ENCODE assay signal across 18 cellular contexts in genomic region chr11:9180784-9181183, GRCh38.
DNase-seq lines count a peak whose midpoint lies in the region; TF ChIP-seq lines count a peak whose summit lies in the region.
"Had no signal": no experiment of that assay in that cellular context is flagged by ENCODE, and none has a peak within 500 bp of the region (broad histone marks: within the 10 kb centered on the region; RNA-seq: fewer than 3 reads in every experiment).

No MANE protein-coding gene starts in this region.

- TF ChIP-seq POLR2A in spleen (IDR thresholded peaks at IDR 0.05), result no peak

- TF ChIP-seq CTCF in spleen (IDR thresholded peaks at IDR 0.05 in 8 of 11, conservative IDR thresholded peaks at IDR 0.05 in 3 of 11) (no peak), neural progenitor cell (IDR thresholded peaks at IDR 0.05) (no peak)

- H3K4me1 ChIP-seq in spleen (peaks cover 0 to 26% (median 10%) of the 10 kb centered on the region in 6 donors), neural progenitor cell (no peaks in the 10 kb centered on the region)

- H3K27ac ChIP-seq in spleen, result peak overlapping the region in 7 of 8 donors; percentile 5 to 50 (median 36)
- H3K27ac ChIP-seq in neural progenitor cell, result no peak overlapping the region
- H3K27ac ChIP-seq: KMS-11 had no signal

- no peak overlapping the region for H2AFZ ChIP-seq in neural progenitor cell (replicated peaks)

- no peak overlapping the region for H3K9ac ChIP-seq in neural progenitor cell
- H3K9ac ChIP-seq: KMS-11 had no signal

- no peak overlapping the region for H3K4me3 Mint-ChIP-seq in activated naive CD4-positive, alpha-beta T cell treated with anti-CD3 and anti-CD28 coated beads, Interleukin-2, amount 50 U/mL, for 24 hours
- H3K4me3 Mint-ChIP-seq in neural progenitor cell, result no peak overlapping the region
- H3K4me3 Mint-ChIP-seq: activated CD4-positive, alpha-beta memory T cell treated with anti-CD3 and anti-CD28 coated beads, Interleukin-2, amount 10 ng/mL, durations not matched to agents 7 days and 5 days; activated T-helper 1 cell treated with anti-CD3 and anti-CD28 coated beads, Interleukin-12 subunit alpha, Interleukin-12 subunit beta, Interleukin-2, Interleukin-4 antibody, amounts not matched to agents 30 ng/mL and 10 ng/mL and 1 ng/mL, durations not matched to agents 14 hours and 24 hours and 36 hours; naive B cell had no signal

- WGBS in spleen, 5 donors, result 71 to 93% (median 75%) methylated on average over 4 of the region's 4 CpGs

- H3K27ac Mint-ChIP-seq in activated naive CD4-positive, alpha-beta T cell treated with anti-CD3 and anti-CD28 coated beads, Interleukin-2, amount 50 U/mL, for 24 hours, result peak overlapping the region; percentile 63
- H3K27ac Mint-ChIP-seq in neural progenitor cell, result no peak overlapping the region
- H3K27ac Mint-ChIP-seq: activated CD4-positive, alpha-beta memory T cell treated with anti-CD3 and anti-CD28 coated beads, Interleukin-2, amount 10 ng/mL, durations not matched to agents 7 days and 5 days; activated T-helper 1 cell treated with anti-CD3 and anti-CD28 coated beads, Interleukin-12 subunit alpha, Interleukin-12 subunit beta, Interleukin-2, Interleukin-4 antibody, amounts not matched to agents 30 ng/mL and 10 ng/mL and 1 ng/mL, durations not matched to agents 14 hours and 24 hours and 36 hours had no signal

- H3K9me3 Mint-ChIP-seq in activated naive CD4-positive, alpha-beta T cell treated with anti-CD3 and anti-CD28 coated beads, Interleukin-2, amount 50 U/mL, for 24 hours, result no peaks in the 10 kb centered on the region
- no peaks in the 10 kb centered on the region for H3K9me3 Mint-ChIP-seq in neural progenitor cell
- H3K9me3 Mint-ChIP-seq: activated CD4-positive, alpha-beta memory T cell treated with anti-CD3 and anti-CD28 coated beads, Interleukin-2, amount 10 ng/mL, durations not matched to agents 7 days and 5 days; activated T-helper 1 cell treated with anti-CD3 and anti-CD28 coated beads, Interleukin-12 subunit alpha, Interleukin-12 subunit beta, Interleukin-2, Interleukin-4 antibody, amounts not matched to agents 30 ng/mL and 10 ng/mL and 1 ng/mL, durations not matched to agents 14 hours and 24 hours and 36 hours; naive B cell had no signal

- peaks cover 27% of the 10 kb centered on the region for H3K36me3 Mint-ChIP-seq in activated naive CD4-positive, alpha-beta T cell treated with anti-CD3 and anti-CD28 coated beads, Interleukin-2, amount 50 U/mL, for 24 hours
- peaks cover 39% of the 10 kb centered on the region for H3K36me3 Mint-ChIP-seq in neural progenitor cell

- H3K9me3 ChIP-seq in spleen (no peaks in the 10 kb centered on the region), neural progenitor cell (ENCODE audit: low read depth) (no peaks in the 10 kb centered on the region)
- H3K9me3 ChIP-seq: HAP-1 had no signal

- intact Hi-C loops in spleen (cut with DNase I; ENCODE audit: low total_unique reads), result no loop called here

- no peaks in the 10 kb centered on the region for H3K27me3 Mint-ChIP-seq in activated naive CD4-positive, alpha-beta T cell treated with anti-CD3 and anti-CD28 coated beads, Interleukin-2, amount 50 U/mL, for 24 hours
- H3K27me3 Mint-ChIP-seq in neural progenitor cell (ENCODE audit: insufficient read depth, low read depth), result no peaks in the 10 kb centered on the region
- H3K27me3 Mint-ChIP-seq: activated CD4-positive, alpha-beta memory T cell treated with anti-CD3 and anti-CD28 coated beads, Interleukin-2, amount 10 ng/mL, durations not matched to agents 7 days and 5 days; naive B cell had no signal

- peaks cover 11% of the 10 kb centered on the region for H3F3A ChIP-seq in neural progenitor cell (ENCODE audit: low read depth)

- no peak for DNase-seq in activated naive CD4-positive, alpha-beta T cell treated with anti-CD3 and anti-CD28 coated beads, Interleukin-2, amount 50 U/mL, for 16 hours
- DNase-seq in astrocyte of the hippocampus (ENCODE audit: low read depth, low spot score) (peak; percentile 75), foreskin melanocyte (peak; percentile 73), spleen (no peak), D341Med (ENCODE audit: low spot score) (no peak), neural progenitor cell (ENCODE audit: low spot score) (no peak), HUDEP-2 (lab: John Stamatoyannopoulos, UW; ENCODE audit: unreplicated experiment in 76 of 76) (no peak)
- DNase-seq: 8988T; activated CD4-positive, alpha-beta memory T cell treated with anti-CD3 and anti-CD28 coated beads, Interleukin-2, amount 10 ng/mL, durations not matched to agents 7 days and 5 days; COR-L47; effector memory CD4-positive, alpha-beta T cell; naive B cell; NCI-H1436 treated with DMSO at 0.1 percent for 48 hours; NCI-H446 treated with DMSO at 0.1 percent for 48 hours had no signal

- H3K4me3 ChIP-seq in spleen (no peak overlapping the region), neural progenitor cell (no peak overlapping the region)
- H3K4me3 ChIP-seq: HAP-1 had no signal

- H3K4me2 ChIP-seq in neural progenitor cell, result no peak overlapping the region
- H3K4me2 ChIP-seq: KMS-11 had no signal

- H3K4me1 Mint-ChIP-seq in activated naive CD4-positive, alpha-beta T cell treated with anti-CD3 and anti-CD28 coated beads, Interleukin-2, amount 50 U/mL, for 24 hours, result peaks cover 4% of the 10 kb centered on the region
- no peaks in the 10 kb centered on the region for H3K4me1 Mint-ChIP-seq in neural progenitor cell
- H3K4me1 Mint-ChIP-seq: naive B cell had no signal

- no peaks in the 10 kb centered on the region for H4K20me1 ChIP-seq in neural progenitor cell (ENCODE audit: low read depth)

- H3K79me2 ChIP-seq in neural progenitor cell (ENCODE audit: low read depth), result no peaks in the 10 kb centered on the region

- H3K27me3 ChIP-seq in spleen (replicated peaks in 1 of 7) (no peaks in the 10 kb centered on the region), neural progenitor cell (no peaks in the 10 kb centered on the region)

- H3K36me3 ChIP-seq in spleen (peaks cover 0 to 83% (median 33%) of the 10 kb centered on the region in 6 donors), neural progenitor cell (peaks cover 11% of the 10 kb centered on the region)

Comparison
In these comparisons a context has a peak if more than half of its experiments do, and no peak if none do; other contexts are left out.
1. DNase-seq: peak in astrocyte of the hippocampus (single experiment) and foreskin melanocyte (single experiment); none in activated naive CD4-positive, alpha-beta T cell treated with anti-CD3 and anti-CD28 coated beads, Interleukin-2, amount 50 U/mL, for 16 hours (single experiment), spleen (single experiment), D341Med (single experiment), neural progenitor cell (single experiment) and HUDEP-2 (0 of 76).